ENCODE assay signal across 8 cellular contexts in genomic region chr2:237060518-237061312, GRCh38. TPM values are rescaled to one million over a fixed set of nuclear protein-coding genes. Genes with fewer than 3 reads are reported as not detected.
DNase-seq lines count a peak whose midpoint lies in the region; ATAC-seq and TF ChIP-seq lines count a peak whose summit lies in the region.

No MANE protein-coding gene starts in this region.

- TF ChIP-seq CTCF in OCI-LY1 (IDR thresholded peaks at IDR 0.05; ENCODE audit: low read length) = peak; percentile 79
- TF ChIP-seq CTCF in right lobe of liver (IDR thresholded peaks at IDR 0.05) = peak; percentile 58 to 75 (median 68)
- TF ChIP-seq CTCF in transverse colon (IDR thresholded peaks at IDR 0.05) = peak; percentile 46 to 60 (median 52)

- H3K4me1 ChIP-seq in OCI-LY1 (ENCODE audit: insufficient read depth, low read length, severe bottlenecking) = peaks cover 53% of the 10 kb centered on the region
- H3K4me1 ChIP-seq in right lobe of liver = peaks cover 0 to 6% (median 0%) of the 10 kb centered on the region in 4 donors
- H3K4me1 ChIP-seq in transverse colon = no peaks in the 10 kb centered on the region

- WGBS in right lobe of liver (ENCODE audit: insufficient coverage, low coverage, low lambda C conversion rate, missing lambda C conversion rate) = 5% methylated on average over 9 of the region's 15 CpGs
- WGBS in transverse colon (ENCODE audit: low coverage in 1 of 2), 2 donors = 19 to 28% methylated on average over 8 to 15 of the region's 15 CpGs

- H3K36me3 ChIP-seq in OCI-LY1 (ENCODE audit: insufficient read depth, low read length) = no peaks in the 10 kb centered on the region; the same call in 1 of the 2 replicates
- H3K36me3 ChIP-seq in right lobe of liver = no peaks in the 10 kb centered on the region
- H3K36me3 ChIP-seq in transverse colon = no peaks in the 10 kb centered on the region

- in situ Hi-C loops in transverse colon (cut with MboI; ENCODE audit: low pct_ligation_motif_present in 1 of 4, low pct_unique_long_range_greater_than_20kb in 1 of 4, low sequenced_read_pairs in 3 of 4) = loop anchor here in 3 of 4 donors (25.0 kb wide), 2 partner anchors 548 to 1298 kb away; a partner anchor contains a TSS

- peak; percentile 30 for DNase-seq in DMS153 (lab: John Stamatoyannopoulos, UW)
- DNase-seq in HT1080 (ENCODE audit: low read depth) = peak; percentile 51
- peak; percentile 86 for DNase-seq in dermis blood vessel endothelial cell
- DNase-seq in right lobe of liver = no peak
- DNase-seq in transverse colon = peak; percentile 37
- no peak for DNase-seq in GM19238 (ENCODE audit: insufficient read length, low spot score)

- TF ChIP-seq POLR2A in right lobe of liver (IDR thresholded peaks at IDR 0.05) = no peak
- TF ChIP-seq POLR2A in transverse colon (IDR thresholded peaks at IDR 0.05) = no peak

- no peak for TF ChIP-seq EP300 in transverse colon (IDR thresholded peaks at IDR 0.05; ENCODE audit: low read depth)

- H3K9me3 ChIP-seq in OCI-LY1 (ENCODE audit: low read length) = no peaks in the 10 kb centered on the region
- H3K9me3 ChIP-seq in right lobe of liver = no peaks in the 10 kb centered on the region
- no peaks in the 10 kb centered on the region for H3K9me3 ChIP-seq in transverse colon

- H3K27ac ChIP-seq in OCI-LY1 (ENCODE audit: low read depth, low read length, poor library complexity, severe bottlenecking) (peak overlapping the region; percentile 99), right lobe of liver (no peak overlapping the region), transverse colon (no peak overlapping the region)

- peak overlapping the region; percentile 69 for H3K4me2 ChIP-seq in OCI-LY1 (ENCODE audit: low read length)

- H3K9ac ChIP-seq in OCI-LY1 (ENCODE audit: low read length) = peak overlapping the region; percentile 76

- no peaks in the 10 kb centered on the region for H3K9me2 ChIP-seq in OCI-LY1 (ENCODE audit: low read depth, low read length)

- H3K27me3 ChIP-seq in OCI-LY1 (ENCODE audit: insufficient read depth, low read length) (no peaks in the 10 kb centered on the region), right lobe of liver (no peaks in the 10 kb centered on the region), transverse colon (no peaks in the 10 kb centered on the region)

- H4K20me1 ChIP-seq in OCI-LY1 (ENCODE audit: insufficient read depth, low read length) = no peaks in the 10 kb centered on the region

- peak overlapping the region; percentile 56 for H3K4me3 ChIP-seq in OCI-LY1 (ENCODE audit: low read depth, low read length, poor library complexity, severe bottlenecking)
- no peak overlapping the region for H3K4me3 ChIP-seq in right lobe of liver
- no peak overlapping the region for H3K4me3 ChIP-seq in transverse colon

- intact Hi-C loops in right lobe of liver (cut with DNase I) (loop anchor here (5.0 kb wide), 1 partner anchor 708 kb away; no protein-coding TSS in a partner anchor), transverse colon (cut with DNase I; ENCODE audit: low total_unique reads) (loop anchor here (5.0 kb wide), 1 partner anchor 708 kb away; no protein-coding TSS in a partner anchor)

- peak; percentile 82 to 92 (median 88) for ATAC-seq in right lobe of liver
- ATAC-seq in GM21360 (IDR thresholded peaks at IDR 0.05; ENCODE audit: unreplicated experiment) = no peak

- H3K79me2 ChIP-seq in OCI-LY1 (ENCODE audit: insufficient read depth, low read length) = no peaks in the 10 kb centered on the region

- 0 out of 2 replicates have a peak, but pooled peaks cover 3% of the 10 kb centered on the region for H3F3A ChIP-seq in OCI-LY1 (ENCODE audit: insufficient read depth, low read length)

- H2AFZ ChIP-seq in OCI-LY1 (ENCODE audit: low read length) = peak overlapping the region; percentile 76

RNA-seq across cellular contexts. Expression of gene COPS8, which starts 25.0 kb away (rescaled TPM):
- 142 and 183 TPM in 2 replicates for total RNA-seq in HT1080 (2014; rRNA removed; shearing (Covaris generic))
- polyA plus RNA-seq in HT1080 (2015; cell fraction: cytosol; rRNA removed) = 120 and 133 TPM in 2 replicates
- 69.7 and 89.0 TPM in 2 replicates for polyA plus RNA-seq in HT1080 (2015; cell fraction: nucleus; rRNA removed)
- total RNA-seq in dermis blood vessel endothelial cell (80.2 and 95.4 TPM in 2 replicates), right lobe of liver (10 to 100 TPM; 14.3 to 51.5 (median 18.0) TPM), transverse colon (10 to 100 TPM; 10.3 to 43.0 (median 35.4) TPM)

Comparison
In these comparisons a context has a peak if more than half of its experiments do, and no peak if none do; other contexts are left out.
1. DNase-seq: peak in DMS153 (single experiment), HT1080 (single experiment), dermis blood vessel endothelial cell (single experiment) and transverse colon (single experiment); none in right lobe of liver (0 of 3) and GM19238 (single experiment).
2. Peak in every context shown above with its lines, with median percentiles within 50 percentile points of each other: CTCF ChIP-seq.